Comparison of ENCODE assay signal across 21 cellular contexts in the genomic region with DNA sequence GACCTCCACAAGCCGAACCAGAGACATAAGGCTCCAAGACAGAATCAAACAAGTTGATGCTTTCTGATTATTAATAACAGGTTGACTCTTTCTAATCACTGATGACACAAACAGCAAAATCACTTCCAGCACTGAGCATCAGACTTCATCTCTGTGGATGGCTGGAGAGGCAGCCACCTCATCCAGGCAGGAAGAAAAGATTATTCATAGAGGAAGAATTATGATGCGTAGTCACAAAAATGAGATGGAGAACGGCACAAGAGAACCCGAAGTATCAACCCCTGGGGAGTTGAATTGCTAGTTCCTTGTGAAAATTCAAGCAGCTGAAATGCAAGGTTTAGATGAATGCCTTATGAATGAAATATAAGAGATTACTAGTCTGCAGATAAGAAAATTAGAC. TPM values are rescaled to one million over a fixed set of nuclear protein-coding genes. Genes with fewer than 3 reads are reported as not detected.
DNase-seq lines count a peak whose midpoint lies in the region; ATAC-seq, FAIRE-seq and TF ChIP-seq lines count a peak whose summit lies in the region.
"Had no signal": no experiment of that assay in that cellular context is flagged by ENCODE, and none has a peak within 500 bp of the region (broad histone marks: within the 10 kb centered on the region; RNA-seq: fewer than 3 reads in every experiment).

No MANE protein-coding gene starts in this region.

- H3K79me2 ChIP-seq in astrocyte (ENCODE audit: insufficient read depth, low read length): no peaks in the 10 kb centered on the region

- peak overlapping the region; percentile 37 for H3K4me2 ChIP-seq in astrocyte (ENCODE audit: low read length)

- H2AFZ ChIP-seq in astrocyte (ENCODE audit: low read depth, low read length): no peak overlapping the region

- H3K4me3 ChIP-seq in astrocyte (ENCODE audit: insufficient read depth, low read depth, low read length) (no peak overlapping the region), foreskin fibroblast (ENCODE audit: low read depth in 1 of 2, low read length in 2 of 2) (no peak overlapping the region)
- H3K4me3 ChIP-seq: HAP-1, lung, tibial nerve had no signal

- H3K27me3 Mint-ChIP-seq in astrocyte (ENCODE audit: low read depth, unreplicated experiment): no peaks in the 10 kb centered on the region

- H3K9me3 ChIP-seq in astrocyte (ENCODE audit: insufficient read depth, low read depth, low read length): no peaks in the 10 kb centered on the region
- H3K9me3 ChIP-seq: HAP-1, tibial nerve had no signal

- no peak for ATAC-seq in HG03442 (IDR thresholded peaks at IDR 0.05; ENCODE audit: unreplicated experiment)
- ATAC-seq: naive thymus-derived CD8-positive, alpha-beta T cell had no signal

- H4K20me1 ChIP-seq in astrocyte (ENCODE audit: insufficient read depth, low read length): no peaks in the 10 kb centered on the region

- FAIRE-seq in astrocyte (lab: Jason Lieb, UNC): peak; percentile 52

- H3K27ac ChIP-seq in astrocyte (ENCODE audit: low read depth, low read length): peak overlapping the region; percentile 82
- H3K27ac ChIP-seq: 22Rv1, tibial nerve had no signal

- peak overlapping the region; percentile 57 for H3K9ac ChIP-seq in astrocyte (ENCODE audit: low read length)

- DNase-seq in NCI-H2227 (lab: John Stamatoyannopoulos, UW; ENCODE audit: unreplicated experiment) (peak; percentile 10), NCI-H2227 treated with DMSO at 0.1 percent for 48 hours (lab: John Stamatoyannopoulos, UW) (no peak), astrocyte (ENCODE audit: low read depth) (peak; percentile 60), foreskin fibroblast (peak; percentile 45 to 75), NCI-H2171 (lab: John Stamatoyannopoulos, UW) (no peak), NCI-H1092 treated with DMSO at 0.1 percent for 48 hours (lab: John Stamatoyannopoulos, UW) (no peak), GM19238 (ENCODE audit: insufficient read length, low spot score) (no peak)
- DNase-seq: activated B cell treated with CpG ODN at 0.5 μM for 24 hours; CD4-positive, alpha-beta memory T cell; cerebellar nuclear complex; DMS79; Kasumi-1; naive thymus-derived CD8-positive, alpha-beta T cell; NCI-H1436; NK-92 treated with Interleukin-12 subunit alpha and Interleukin-12 subunit beta, amount 100 ng/mL, for 24 hours had no signal

- H3K27ac Mint-ChIP-seq in astrocyte (ENCODE audit: unreplicated experiment): peak overlapping the region; percentile 77
- H3K27ac Mint-ChIP-seq: activated B cell treated with CpG ODN at 0.5 μM for 24 hours; CD4-positive, alpha-beta memory T cell; naive thymus-derived CD8-positive, alpha-beta T cell; T-helper 1 cell treated with Interleukin-12 subunit alpha and Interleukin-12 subunit beta and Interleukin-4 antibody, amounts not matched to agents 30 μg/mL and 1 μg/mL, for 36 hours had no signal

- H3K4me1 ChIP-seq in astrocyte (ENCODE audit: insufficient read depth, low read length): peaks cover 23% of the 10 kb centered on the region
- H3K4me1 ChIP-seq: HAP-1, tibial nerve had no signal

- H3K36me3 ChIP-seq in astrocyte (ENCODE audit: insufficient read depth, low read length): no peaks in the 10 kb centered on the region
- H3K36me3 ChIP-seq: HAP-1, tibial nerve had no signal

- H3K36me3 Mint-ChIP-seq in astrocyte (ENCODE audit: low read depth, unreplicated experiment): no peaks in the 10 kb centered on the region
- H3K36me3 Mint-ChIP-seq: CD4-positive, alpha-beta memory T cell; naive thymus-derived CD8-positive, alpha-beta T cell had no signal

- no peak for TF ChIP-seq CTCF in astrocyte (IDR thresholded peaks at IDR 0.05; ENCODE audit: insufficient read depth, low read depth, low read length)
- TF ChIP-seq CTCF in foreskin fibroblast (IDR thresholded peaks at IDR 0.05; ENCODE audit: low read depth, low read length): no peak

- H3K27me3 ChIP-seq in astrocyte (ENCODE audit: insufficient read depth, low read length): no peaks in the 10 kb centered on the region
- H3K27me3 ChIP-seq: tibial nerve had no signal

- peaks cover 41% of the 10 kb centered on the region for H3K4me1 Mint-ChIP-seq in astrocyte (ENCODE audit: low read depth, unreplicated experiment)
- H3K4me1 Mint-ChIP-seq: activated B cell treated with CpG ODN at 0.5 μM for 24 hours; naive thymus-derived CD8-positive, alpha-beta T cell had no signal

- H3K9me3 Mint-ChIP-seq in astrocyte (ENCODE audit: unreplicated experiment): peaks cover 2% of the 10 kb centered on the region
- H3K9me3 Mint-ChIP-seq: T-helper 1 cell treated with Interleukin-12 subunit alpha and Interleukin-12 subunit beta and Interleukin-4 antibody, amounts not matched to agents 30 μg/mL and 1 μg/mL, for 36 hours had no signal

- H3K4me3 Mint-ChIP-seq in astrocyte (ENCODE audit: unreplicated experiment): no peak overlapping the region
- H3K4me3 Mint-ChIP-seq: activated B cell treated with CpG ODN at 0.5 μM for 24 hours; CD4-positive, alpha-beta memory T cell; naive thymus-derived CD8-positive, alpha-beta T cell; T-helper 1 cell treated with Interleukin-12 subunit alpha and Interleukin-12 subunit beta and Interleukin-4 antibody, amounts not matched to agents 30 μg/mL and 1 μg/mL, for 36 hours had no signal

RNA-seq across cellular contexts. Expression of a gene that starts 49.9 kb away (rescaled TPM):
- 374 and 437 TPM in 2 replicates for total RNA-seq in astrocyte
- total RNA-seq: naive thymus-derived CD8-positive, alpha-beta T cell had no signal

Comparison
In these comparisons a context has a peak if more than half of its experiments do, and no peak if none do; other contexts are left out.
1. DNase-seq: peak in NCI-H2227 (single experiment), astrocyte (single experiment) and foreskin fibroblast (2 of 2); none in NCI-H2227 treated with DMSO at 0.1 percent for 48 hours (single experiment), NCI-H2171 (single experiment), NCI-H1092 treated with DMSO at 0.1 percent for 48 hours (single experiment) and GM19238 (single experiment).